2 cellular contexts compared by ENCODE assay signal in the genomic region with DNA sequence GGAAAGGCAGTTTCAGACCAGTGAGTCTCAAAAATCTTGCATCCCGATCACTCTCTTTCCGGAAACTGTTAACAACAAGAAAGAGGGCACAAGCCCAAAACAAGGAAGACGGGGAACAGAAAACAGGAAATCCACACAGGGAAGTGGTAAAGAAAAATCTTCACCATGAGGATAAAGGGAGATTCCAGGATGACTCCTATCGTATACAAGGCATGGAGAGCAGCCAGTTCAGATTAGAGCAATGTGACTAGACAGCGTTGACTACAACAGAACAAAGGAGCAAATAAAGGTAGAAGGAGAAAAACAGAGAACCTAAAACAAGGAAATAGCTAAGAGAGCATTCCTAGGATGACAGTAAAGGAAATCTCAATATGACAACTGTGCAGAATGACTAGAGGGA.
TF ChIP-seq lines count a peak whose summit lies in the region.

No MANE protein-coding gene starts in this region.

TF ChIP-seq in HepG2, 621 proteins besides CTCF, POLR2A, EP300 and RAD21:
- TF ChIP-seq FOSL2 (CRISPR knock-in tag; IDR thresholded peaks at IDR 0.05) = no peak
- no peak for TF ChIP-seq ISX (CRISPR knock-in tag; conservative IDR thresholded peaks at IDR 0.05)
- TF ChIP-seq ISL2 (CRISPR knock-in tag; IDR thresholded peaks at IDR 0.05) = no peak
- no peak for TF ChIP-seq PPARG (CRISPR knock-in tag; conservative IDR thresholded peaks at IDR 0.05)
- TF ChIP-seq TEAD3 (CRISPR knock-in tag; optimal IDR thresholded peaks at IDR 0.05; ENCODE audit: borderline replicate concordance) = no peak
- TF ChIP-seq, protein P1, sequence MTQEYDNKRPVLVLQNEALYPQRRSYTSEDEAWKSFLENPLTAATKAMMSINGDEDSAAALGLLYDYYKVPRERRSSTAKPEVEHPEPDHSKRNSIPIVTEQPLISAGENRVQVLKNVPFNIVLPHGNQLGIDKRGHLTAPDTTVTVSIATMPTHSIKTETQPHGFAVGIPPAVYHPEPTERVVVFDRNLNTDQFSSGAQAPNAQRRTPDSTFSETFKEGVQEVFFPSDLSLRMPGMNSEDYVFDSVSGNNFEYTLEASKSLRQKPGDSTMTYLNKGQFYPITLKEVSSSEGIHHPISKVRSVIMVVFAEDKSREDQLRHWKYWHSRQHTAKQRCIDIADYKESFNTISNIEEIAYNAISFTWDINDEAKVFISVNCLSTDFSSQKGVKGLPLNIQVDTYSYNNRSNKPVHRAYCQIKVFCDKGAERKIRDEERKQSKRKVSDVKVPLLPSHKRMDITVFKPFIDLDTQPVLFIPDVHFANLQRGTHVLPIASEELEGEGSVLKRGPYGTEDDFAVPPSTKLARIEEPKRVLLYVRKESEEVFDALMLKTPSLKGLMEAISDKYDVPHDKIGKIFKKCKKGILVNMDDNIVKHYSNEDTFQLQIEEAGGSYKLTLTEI (CRISPR knock-in tag; conservative IDR thresholded peaks at IDR 0.05) = no peak
- TF ChIP-seq AGO2 (optimal IDR thresholded peaks at IDR 0.05; ENCODE audit: low read depth, low read length) = no peak
TF ChIP-seq in HepG2: peak in this region for 0.

TF ChIP-seq in WTC11, 78 proteins besides CTCF, POLR2A, EP300 and RAD21:
- TF ChIP-seq NFE2L1 (CRISPR knock-in tag; IDR thresholded peaks at IDR 0.05) = no peak
- TF ChIP-seq, protein P2, sequence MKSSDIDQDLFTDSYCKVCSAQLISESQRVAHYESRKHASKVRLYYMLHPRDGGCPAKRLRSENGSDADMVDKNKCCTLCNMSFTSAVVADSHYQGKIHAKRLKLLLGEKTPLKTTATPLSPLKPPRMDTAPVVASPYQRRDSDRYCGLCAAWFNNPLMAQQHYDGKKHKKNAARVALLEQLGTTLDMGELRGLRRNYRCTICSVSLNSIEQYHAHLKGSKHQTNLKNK (CRISPR knock-in tag; IDR thresholded peaks at IDR 0.05) = no peak
